ENCODE assay signal across 39 cellular contexts in genomic region chr2:59074071-59074470, GRCh38.
"Had no signal": no experiment of that assay in that cellular context is flagged by ENCODE, and none has a peak within 500 bp of the region (broad histone marks: within the 10 kb centered on the region; RNA-seq: fewer than 3 reads in every experiment).

No MANE protein-coding gene starts in this region.

- H3K27ac Mint-ChIP-seq: activated naive CD4-positive, alpha-beta T cell treated with anti-CD3 and anti-CD28 coated beads for 36 hours; activated naive CD4-positive, alpha-beta T cell treated with anti-CD3 and anti-CD28 coated beads, Interleukin-2, amount 10 ng/mL, durations not matched to agents 7 days and 5 days; activated naive CD4-positive, alpha-beta T cell treated with anti-CD3 and anti-CD28 coated beads, Interleukin-2, amount 50 U/mL, for 24 hours; activated naive CD4-positive, alpha-beta T cell treated with anti-CD3 and anti-CD28 coated beads, Interleukin-2, amount 50 U/mL, for 72 hours; activated naive CD8-positive, alpha-beta T cell; activated naive CD8-positive, alpha-beta T cell treated with anti-CD3 and anti-CD28 coated beads for 36 hours; activated naive CD8-positive, alpha-beta T cell treated with anti-CD3 and anti-CD28 coated beads, Interleukin-2, amount 10 ng/mL, durations not matched to agents 7 days and 5 days; activated naive CD8-positive, alpha-beta T cell treated with anti-CD3 and anti-CD28 coated beads, Interleukin-2, amount 50 U/mL, for 24 hours; activated T-cell treated with anti-CD3 and anti-CD28 coated beads, Interleukin-2, amount 50 U/mL, for 24 hours; activated T-cell treated with anti-CD3 and anti-CD28 coated beads, Interleukin-2, amount 50 U/mL, for 72 hours; activated T-helper 1 cell treated with anti-CD3 and anti-CD28 coated beads, Interleukin-12 subunit alpha, Interleukin-12 subunit beta, Interleukin-2, Interleukin-4 antibody, amounts not matched to agents 30 ng/mL and 10 ng/mL and 1 ng/mL, durations not matched to agents 14 hours and 24 hours and 36 hours; activated T-helper 17 cell treated with anti-CD3 and anti-CD28 coated beads, Interleukin-2, amount 50 U/mL, for 72 hours; activated T-helper 2 cell treated with anti-CD3 and anti-CD28 coated beads, Interferon-gamma antibody, Interleukin-2, Interleukin-4, amounts not matched to agents 10 μg/mL and 5 μg/mL and 100 μg/mL, durations not matched to agents 14 hours and 24 hours and 36 hours had no signal

- H3K36me3 Mint-ChIP-seq: activated naive CD4-positive, alpha-beta T cell treated with anti-CD3 and anti-CD28 coated beads, Interleukin-2, amount 10 ng/mL, durations not matched to agents 7 days and 5 days; activated naive CD4-positive, alpha-beta T cell treated with anti-CD3 and anti-CD28 coated beads, Interleukin-2, amount 50 U/mL, for 24 hours; activated naive CD4-positive, alpha-beta T cell treated with anti-CD3 and anti-CD28 coated beads, Interleukin-2, amount 50 U/mL, for 72 hours; activated naive CD8-positive, alpha-beta T cell; activated naive CD8-positive, alpha-beta T cell treated with anti-CD3 and anti-CD28 coated beads for 36 hours; activated naive CD8-positive, alpha-beta T cell treated with anti-CD3 and anti-CD28 coated beads, Interleukin-2, amount 10 ng/mL, durations not matched to agents 7 days and 5 days had no signal

- H3K27me3 ChIP-seq: adrenal gland, ascending aorta, body of pancreas, brain microvascular endothelial cell, breast epithelium, cardiac muscle cell had no signal

- H3K4me3 Mint-ChIP-seq: activated naive CD4-positive, alpha-beta T cell treated with anti-CD3 and anti-CD28 coated beads for 36 hours; activated naive CD4-positive, alpha-beta T cell treated with anti-CD3 and anti-CD28 coated beads, Interleukin-2, amount 10 ng/mL, durations not matched to agents 7 days and 5 days; activated naive CD4-positive, alpha-beta T cell treated with anti-CD3 and anti-CD28 coated beads, Interleukin-2, amount 50 U/mL, for 24 hours; activated naive CD8-positive, alpha-beta T cell; activated naive CD8-positive, alpha-beta T cell treated with anti-CD3 and anti-CD28 coated beads for 36 hours; activated naive CD8-positive, alpha-beta T cell treated with anti-CD3 and anti-CD28 coated beads, Interleukin-2, amount 10 ng/mL, durations not matched to agents 7 days and 5 days; activated naive CD8-positive, alpha-beta T cell treated with anti-CD3 and anti-CD28 coated beads, Interleukin-2, amount 50 U/mL, for 24 hours; activated T-cell treated with anti-CD3 and anti-CD28 coated beads, Interleukin-2, amount 50 U/mL, for 24 hours; activated T-cell treated with anti-CD3 and anti-CD28 coated beads, Interleukin-2, amount 50 U/mL, for 4 hours; activated T-cell treated with anti-CD3 and anti-CD28 coated beads, Interleukin-2, amount 50 U/mL, for 72 hours; activated T-helper 1 cell treated with anti-CD3 and anti-CD28 coated beads, Interleukin-12 subunit alpha, Interleukin-12 subunit beta, Interleukin-2, Interleukin-4 antibody, amounts not matched to agents 30 ng/mL and 10 ng/mL and 1 ng/mL, durations not matched to agents 14 hours and 24 hours and 36 hours; activated T-helper 17 cell treated with anti-CD3 and anti-CD28 coated beads, Interleukin-2, amount 50 U/mL, for 72 hours; brain; central memory CD8-positive, alpha-beta T cell had no signal

- DNase-seq: activated effector memory CD4-positive, alpha-beta T cell treated with anti-CD3 and anti-CD28 coated beads, Interleukin-2, amount 50 U/mL, for 16 hours; activated effector memory CD4-positive, alpha-beta T cell treated with Interleukin-2 at 50 U/mL for 16 hours; activated gamma-delta T cell; activated gamma-delta T cell treated with Interleukin-2 at 50 U/mL for 16 hours; activated naive CD4-positive, alpha-beta T cell; activated naive CD4-positive, alpha-beta T cell treated with anti-CD3 and anti-CD28 coated beads for 36 hours; activated naive CD4-positive, alpha-beta T cell treated with anti-CD3 and anti-CD28 coated beads, Interleukin-2, amount 10 ng/mL, durations not matched to agents 7 days and 5 days; activated naive CD4-positive, alpha-beta T cell treated with anti-CD3 and anti-CD28 coated beads, Interleukin-2, amount 50 U/mL, for 16 hours; activated naive CD4-positive, alpha-beta T cell treated with Interleukin-2 at 50 U/mL for 16 hours; activated naive CD8-positive, alpha-beta T cell treated with anti-CD3 and anti-CD28 coated beads for 36 hours; activated naive CD8-positive, alpha-beta T cell treated with anti-CD3 and anti-CD28 coated beads, Interleukin-2, amount 10 ng/mL, durations not matched to agents 7 days and 5 days; activated naive CD8-positive, alpha-beta T cell treated with anti-CD3 and anti-CD28 coated beads, Interleukin-2, amount 50 U/mL, for 24 hours; activated T-cell treated with anti-CD3 and anti-CD28 coated beads, Interleukin-2, amount 50 U/mL, for 24 hours; activated T-cell treated with anti-CD3 and anti-CD28 coated beads, Interleukin-2, amount 50 U/mL, for 4 hours; activated T-cell treated with anti-CD3 and anti-CD28 coated beads, Interleukin-2, amount 50 U/mL, for 48 hours; activated T-cell treated with anti-CD3 and anti-CD28 coated beads, Interleukin-2, amount 50 U/mL, for 72 hours; adrenal gland; amniotic stem cell; amygdala; anterior cingulate cortex; aorta; body of pancreas; brain microvascular endothelial cell; caudate nucleus; central memory CD4-positive, alpha-beta T cell; cerebellar nuclear complex had no signal

- H3K9me3 ChIP-seq: adrenal gland, ascending aorta, body of pancreas had no signal

- H3K27ac ChIP-seq: adrenal gland, ascending aorta, body of pancreas, brain microvascular endothelial cell, breast epithelium, cardiac muscle cell had no signal

- H3K4me3 ChIP-seq: adrenal gland, ascending aorta, body of pancreas, breast epithelium, cardiac muscle cell had no signal

- H3K4me1 ChIP-seq: adrenal gland, ascending aorta, body of pancreas, breast epithelium had no signal

- H3K36me3 ChIP-seq: adrenal gland, ascending aorta, brain microvascular endothelial cell, breast epithelium, cardiac muscle cell had no signal

- H3K4me1 Mint-ChIP-seq: activated naive CD4-positive, alpha-beta T cell treated with anti-CD3 and anti-CD28 coated beads, Interleukin-2, amount 10 ng/mL, durations not matched to agents 7 days and 5 days; activated naive CD4-positive, alpha-beta T cell treated with anti-CD3 and anti-CD28 coated beads, Interleukin-2, amount 50 U/mL, for 24 hours; activated naive CD8-positive, alpha-beta T cell treated with anti-CD3 and anti-CD28 coated beads for 36 hours; activated naive CD8-positive, alpha-beta T cell treated with anti-CD3 and anti-CD28 coated beads, Interleukin-2, amount 10 ng/mL, durations not matched to agents 7 days and 5 days; activated naive CD8-positive, alpha-beta T cell treated with anti-CD3 and anti-CD28 coated beads, Interleukin-2, amount 50 U/mL, for 24 hours; activated T-helper 17 cell treated with anti-CD3 and anti-CD28 coated beads, Interleukin-2, amount 50 U/mL, for 72 hours; central memory CD8-positive, alpha-beta T cell had no signal

- ATAC-seq: activated naive CD4-positive, alpha-beta T cell treated with anti-CD3 and anti-CD28 coated beads, Interleukin-2, amount 50 U/mL, for 72 hours; activated naive CD8-positive, alpha-beta T cell treated with anti-CD3 and anti-CD28 coated beads, Interleukin-2, amount 50 U/mL, for 24 hours; activated T-cell treated with anti-CD3 and anti-CD28 coated beads, Interleukin-2, amount 50 U/mL, for 4 hours; activated T-cell treated with anti-CD3 and anti-CD28 coated beads, Interleukin-2, amount 50 U/mL, for 72 hours; activated T-helper 17 cell treated with anti-CD3 and anti-CD28 coated beads, Interleukin-2, amount 50 U/mL, for 72 hours; body of pancreas had no signal

- H3K9me3 Mint-ChIP-seq: activated naive CD4-positive, alpha-beta T cell treated with anti-CD3 and anti-CD28 coated beads, Interleukin-2, amount 10 ng/mL, durations not matched to agents 7 days and 5 days; activated naive CD8-positive, alpha-beta T cell treated with anti-CD3 and anti-CD28 coated beads for 36 hours; activated T-cell treated with anti-CD3 and anti-CD28 coated beads, Interleukin-2, amount 50 U/mL, for 4 hours; activated T-helper 1 cell treated with anti-CD3 and anti-CD28 coated beads, Interleukin-12 subunit alpha, Interleukin-12 subunit beta, Interleukin-2, Interleukin-4 antibody, amounts not matched to agents 30 ng/mL and 10 ng/mL and 1 ng/mL, durations not matched to agents 14 hours and 24 hours and 36 hours; activated T-helper 17 cell treated with anti-CD3 and anti-CD28 coated beads, Interleukin-2, amount 50 U/mL, for 72 hours; activated T-helper 2 cell treated with anti-CD3 and anti-CD28 coated beads, Interferon-gamma antibody, Interleukin-2, Interleukin-4, amounts not matched to agents 10 μg/mL and 5 μg/mL and 100 μg/mL, durations not matched to agents 14 hours and 24 hours and 36 hours had no signal

- FAIRE-seq: astrocyte, bronchial epithelial cell had no signal
